Comparison of ENCODE assay signal across 15 cellular contexts in the genomic region with DNA sequence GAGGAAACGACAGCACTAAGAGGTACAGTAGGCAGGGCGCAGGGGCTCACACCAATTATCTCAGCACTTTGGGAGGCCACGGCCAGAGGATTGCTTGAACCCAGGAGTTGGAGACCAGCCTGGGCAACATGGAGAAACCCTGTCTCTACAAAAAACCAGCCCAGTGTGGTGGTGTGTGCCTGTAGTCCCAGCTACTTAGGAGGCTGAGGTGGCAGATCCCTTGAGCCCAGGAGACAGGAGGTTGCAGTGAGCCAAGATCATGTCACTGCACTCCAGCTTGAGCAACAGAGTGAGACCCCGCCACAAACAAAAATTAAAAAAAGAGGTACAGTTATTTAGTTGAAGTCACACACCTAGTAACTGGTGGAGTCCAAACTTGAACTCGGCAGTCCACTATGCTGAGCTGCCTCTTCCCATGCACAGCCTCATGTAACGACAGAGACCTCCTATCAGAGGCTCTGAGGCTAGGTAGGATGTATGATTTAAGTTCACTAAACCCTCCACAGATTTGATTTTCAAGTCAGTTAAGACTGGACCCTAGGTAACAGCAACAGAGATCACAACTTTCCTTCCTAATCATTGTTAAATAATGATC. TPM values are rescaled to one million over a fixed set of nuclear protein-coding genes. Genes with fewer than 3 reads are reported as not detected.
DNase-seq lines count a peak whose midpoint lies in the region; ATAC-seq and TF ChIP-seq lines count a peak whose summit lies in the region.
"Had no signal": no experiment of that assay in that cellular context is flagged by ENCODE, and none has a peak within 500 bp of the region (broad histone marks: within the 10 kb centered on the region; RNA-seq: fewer than 3 reads in every experiment).

No MANE protein-coding gene starts in this region.

- peaks cover 16% of the 10 kb centered on the region for H3K36me3 ChIP-seq in lower lobe of right lung

- H3K9me3 ChIP-seq in lower lobe of right lung, result no peaks in the 10 kb centered on the region
- H3K9me3 ChIP-seq: upper lobe of left lung had no signal

- in situ Hi-C loops in ACHN (cut with HindIII; ENCODE audit: low pct_ligation_motif_present, low pct_unique_long_range_greater_than_20kb, low sequenced_read_pairs), result no loop called here

- H3K27ac ChIP-seq in lower lobe of right lung, result no peak overlapping the region

- POLR2A ChIA-PET in T-cell (lab: Charles Lee), result interaction anchor here (0.5 to 3.7 kb wide), 23 partner anchors 7 to 1213 kb away, joined by 3 to 18 read pairs (median 4); partner anchors contain the start of gene STK17B (in 2 of the 2)

- no peak overlapping the region for H3K4me3 ChIP-seq in lower lobe of right lung
- H3K4me3 ChIP-seq: upper lobe of left lung had no signal

- DNase-seq in CD14-positive monocyte (ENCODE audit: low spot score), result no peak
- DNase-seq in T-cell, result no peak
- no peak for DNase-seq in immature natural killer cell
- no peak for DNase-seq in ACHN
- no peak for DNase-seq in COLO829 (ENCODE audit: low spot score)
- DNase-seq in lower lobe of right lung, result no peak
- DNase-seq: activated CD4-positive, alpha-beta T cell treated with anti-CD3 and anti-CD28 coated beads, Interleukin-2, amount 50 U/mL, for 4 hours; hypothalamus; mammary epithelial cell; NCI-H1092; NCI-H526; retina; upper lobe of left lung had no signal

- H3K4me1 ChIP-seq in lower lobe of right lung, result peaks cover 26% of the 10 kb centered on the region

- CTCF ChIA-PET in T-cell (lab: Charles Lee), result interaction anchor here (0.6 to 2.3 kb wide), 16 partner anchors 14 to 506 kb away, joined by 3 to 13 read pairs (median 4); partner anchors contain the start of gene SLC39A10 (in 1 of the 2)

- H3K27ac Mint-ChIP-seq in CD14-positive monocyte (peak overlapping the region; percentile 62 to 88 (median 82)), T-cell (peak overlapping the region; percentile 78 to 98), immature natural killer cell (peak overlapping the region; percentile 91 to 98 (median 96))

- intact Hi-C loops in CD14-positive monocyte (cut with micrococcal nuclease), result no loop called here
- intact Hi-C loops in lower lobe of right lung (cut with DNase I), result no loop called here

- no peak for TF ChIP-seq CTCF in CD14-positive monocyte (IDR thresholded peaks at IDR 0.05)
- TF ChIP-seq CTCF in lower lobe of right lung (IDR thresholded peaks at IDR 0.05), result no peak

- H3K9me3 Mint-ChIP-seq in CD14-positive monocyte (no peaks in the 10 kb centered on the region), T-cell (no peaks in the 10 kb centered on the region), immature natural killer cell (no peaks in the 10 kb centered on the region)

- H3K4me3 Mint-ChIP-seq in CD14-positive monocyte (peak overlapping the region; percentile 32 to 40), T-cell (peak overlapping the region; percentile 67 to 99 (median 74)), immature natural killer cell (peak overlapping the region; percentile 67 to 81 (median 75))

- H3K4me1 Mint-ChIP-seq in CD14-positive monocyte (peaks cover 62% of the 10 kb centered on the region), T-cell (peaks cover 61 to 78% (median 68%) of the 10 kb centered on the region in 3 donors), immature natural killer cell (peaks cover 90 to 96% of the 10 kb centered on the region in 2 donors)

- H3K27me3 ChIP-seq in lower lobe of right lung (ENCODE audit: low read depth), result no peaks in the 10 kb centered on the region
- H3K27me3 ChIP-seq: upper lobe of left lung had no signal

- ATAC-seq in GM19351 (IDR thresholded peaks at IDR 0.05; ENCODE audit: unreplicated experiment) (peak; percentile 24), T-cell (replicated peaks in 1 of 4) (peak in 3 of 4 experiments; percentile 9 to 25 (median 21)), HG02981 (IDR thresholded peaks at IDR 0.05; ENCODE audit: unreplicated experiment) (no peak), lower lobe of right lung (no peak)

- H3K27me3 Mint-ChIP-seq in CD14-positive monocyte (ENCODE audit: low read depth in 3 of 3) (no peaks in the 10 kb centered on the region), T-cell (no peaks in the 10 kb centered on the region), immature natural killer cell (ENCODE audit: low read depth in 3 of 3) (peaks cover 5 to 30% (median 26%) of the 10 kb centered on the region in 3 donors)

- H3K36me3 Mint-ChIP-seq in CD14-positive monocyte, result peaks cover 68 to 83% of the 10 kb centered on the region in 2 donors
- peaks cover 44% of the 10 kb centered on the region for H3K36me3 Mint-ChIP-seq in T-cell
- peaks cover 8 to 15% (median 11%) of the 10 kb centered on the region in 3 donors for H3K36me3 Mint-ChIP-seq in immature natural killer cell

RNA-seq across cellular contexts. Expression of gene STK17B, which starts 8.7 kb away (rescaled TPM):
- 100 to 1,000 TPM; 171 to 244 TPM for polyA plus RNA-seq in CD14-positive monocyte
- 100 to 1,000 TPM; 218 to 478 (median 248) TPM for total RNA-seq in T-cell
- 10 to 100 TPM; 45.8 to 68.1 (median 68.0) TPM for polyA plus RNA-seq in immature natural killer cell
- total RNA-seq in lower lobe of right lung, result 54.0 TPM

Comparison
In these comparisons a context has a peak if more than half of its experiments do, and no peak if none do; other contexts are left out.
1. ATAC-seq: peak in GM19351 (single experiment) and T-cell (3 of 4); none in HG02981 (single experiment) and lower lobe of right lung (0 of 2).
2. Peak in every context shown above with its lines, with median percentiles within 50 percentile points of each other: H3K27ac Mint-ChIP-seq and H3K4me3 Mint-ChIP-seq.